ENCODE assay signal across 1 cellular context in the genomic region with DNA sequence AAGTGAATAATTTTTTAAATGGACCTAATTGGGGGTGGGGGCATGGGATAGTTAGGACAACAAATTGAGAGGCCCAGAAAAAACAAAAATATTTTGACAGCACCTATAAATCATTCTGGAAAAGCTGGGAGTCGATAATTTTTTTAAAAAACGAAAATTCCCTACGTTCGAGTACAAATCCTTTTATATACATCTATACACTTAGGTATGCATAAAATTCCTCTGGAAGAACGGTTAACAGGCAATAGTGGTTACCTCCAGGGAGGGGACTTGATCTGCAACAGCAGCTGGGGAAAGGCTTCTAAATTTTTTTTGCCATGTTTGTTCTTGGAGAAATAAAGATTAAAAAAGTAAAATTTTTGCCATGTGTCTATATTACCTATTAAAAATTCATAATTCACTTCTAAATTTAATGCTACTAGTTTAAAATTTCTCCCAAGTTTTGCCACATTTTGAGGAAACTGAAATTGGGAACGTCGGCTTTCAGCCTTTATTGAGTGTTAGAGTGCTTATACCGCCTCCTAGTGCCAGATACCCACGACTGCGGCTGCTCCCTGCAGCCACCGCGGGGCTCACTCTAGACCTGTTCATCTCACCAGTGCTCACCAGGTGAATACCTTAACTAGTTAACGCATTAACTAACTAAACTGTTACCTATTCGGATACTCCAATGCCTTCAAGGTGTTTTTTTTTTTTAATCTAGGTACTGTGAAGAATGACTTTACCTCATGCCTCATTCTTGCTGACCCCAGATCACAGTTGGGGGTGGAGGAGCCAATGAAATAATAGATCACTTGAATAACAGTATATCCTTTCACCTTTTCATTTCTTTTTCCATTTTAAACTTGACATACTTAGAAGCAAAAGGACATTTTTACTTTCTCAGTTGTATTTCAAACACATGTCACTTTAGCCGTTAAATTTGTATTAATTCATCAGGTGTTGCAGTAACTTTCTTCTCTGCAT.
TF ChIP-seq lines count a peak whose summit lies in the region.

No MANE protein-coding gene starts in this region.

TF ChIP-seq in GM23338, 12 proteins besides CTCF, POLR2A, EP300 and RAD21 (continued from another document):
- TF ChIP-seq, protein P1, sequence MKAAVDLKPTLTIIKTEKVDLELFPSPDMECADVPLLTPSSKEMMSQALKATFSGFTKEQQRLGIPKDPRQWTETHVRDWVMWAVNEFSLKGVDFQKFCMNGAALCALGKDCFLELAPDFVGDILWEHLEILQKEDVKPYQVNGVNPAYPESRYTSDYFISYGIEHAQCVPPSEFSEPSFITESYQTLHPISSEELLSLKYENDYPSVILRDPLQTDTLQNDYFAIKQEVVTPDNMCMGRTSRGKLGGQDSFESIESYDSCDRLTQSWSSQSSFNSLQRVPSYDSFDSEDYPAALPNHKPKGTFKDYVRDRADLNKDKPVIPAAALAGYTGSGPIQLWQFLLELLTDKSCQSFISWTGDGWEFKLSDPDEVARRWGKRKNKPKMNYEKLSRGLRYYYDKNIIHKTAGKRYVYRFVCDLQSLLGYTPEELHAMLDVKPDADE (IDR thresholded peaks at IDR 0.05): no peak
- TF ChIP-seq POLR2AphosphoS5 (IDR thresholded peaks at IDR 0.05; ENCODE audit: low read depth) (no peak), CREB1 (CRISPR knock-in tag; IDR thresholded peaks at IDR 0.05; ENCODE audit: low read depth) (no peak), NANOG (IDR thresholded peaks at IDR 0.05; ENCODE audit: borderline replicate concordance) (no peak), EZH2 (IDR thresholded peaks at IDR 0.05; ENCODE audit: low read depth, unreplicated experiment) (no peak), JUNB (IDR thresholded peaks at IDR 0.05; ENCODE audit: unreplicated experiment) (no peak), STAT1 (IDR thresholded peaks at IDR 0.05; ENCODE audit: unreplicated experiment) (no peak)
- TF ChIP-seq, protein P2, sequence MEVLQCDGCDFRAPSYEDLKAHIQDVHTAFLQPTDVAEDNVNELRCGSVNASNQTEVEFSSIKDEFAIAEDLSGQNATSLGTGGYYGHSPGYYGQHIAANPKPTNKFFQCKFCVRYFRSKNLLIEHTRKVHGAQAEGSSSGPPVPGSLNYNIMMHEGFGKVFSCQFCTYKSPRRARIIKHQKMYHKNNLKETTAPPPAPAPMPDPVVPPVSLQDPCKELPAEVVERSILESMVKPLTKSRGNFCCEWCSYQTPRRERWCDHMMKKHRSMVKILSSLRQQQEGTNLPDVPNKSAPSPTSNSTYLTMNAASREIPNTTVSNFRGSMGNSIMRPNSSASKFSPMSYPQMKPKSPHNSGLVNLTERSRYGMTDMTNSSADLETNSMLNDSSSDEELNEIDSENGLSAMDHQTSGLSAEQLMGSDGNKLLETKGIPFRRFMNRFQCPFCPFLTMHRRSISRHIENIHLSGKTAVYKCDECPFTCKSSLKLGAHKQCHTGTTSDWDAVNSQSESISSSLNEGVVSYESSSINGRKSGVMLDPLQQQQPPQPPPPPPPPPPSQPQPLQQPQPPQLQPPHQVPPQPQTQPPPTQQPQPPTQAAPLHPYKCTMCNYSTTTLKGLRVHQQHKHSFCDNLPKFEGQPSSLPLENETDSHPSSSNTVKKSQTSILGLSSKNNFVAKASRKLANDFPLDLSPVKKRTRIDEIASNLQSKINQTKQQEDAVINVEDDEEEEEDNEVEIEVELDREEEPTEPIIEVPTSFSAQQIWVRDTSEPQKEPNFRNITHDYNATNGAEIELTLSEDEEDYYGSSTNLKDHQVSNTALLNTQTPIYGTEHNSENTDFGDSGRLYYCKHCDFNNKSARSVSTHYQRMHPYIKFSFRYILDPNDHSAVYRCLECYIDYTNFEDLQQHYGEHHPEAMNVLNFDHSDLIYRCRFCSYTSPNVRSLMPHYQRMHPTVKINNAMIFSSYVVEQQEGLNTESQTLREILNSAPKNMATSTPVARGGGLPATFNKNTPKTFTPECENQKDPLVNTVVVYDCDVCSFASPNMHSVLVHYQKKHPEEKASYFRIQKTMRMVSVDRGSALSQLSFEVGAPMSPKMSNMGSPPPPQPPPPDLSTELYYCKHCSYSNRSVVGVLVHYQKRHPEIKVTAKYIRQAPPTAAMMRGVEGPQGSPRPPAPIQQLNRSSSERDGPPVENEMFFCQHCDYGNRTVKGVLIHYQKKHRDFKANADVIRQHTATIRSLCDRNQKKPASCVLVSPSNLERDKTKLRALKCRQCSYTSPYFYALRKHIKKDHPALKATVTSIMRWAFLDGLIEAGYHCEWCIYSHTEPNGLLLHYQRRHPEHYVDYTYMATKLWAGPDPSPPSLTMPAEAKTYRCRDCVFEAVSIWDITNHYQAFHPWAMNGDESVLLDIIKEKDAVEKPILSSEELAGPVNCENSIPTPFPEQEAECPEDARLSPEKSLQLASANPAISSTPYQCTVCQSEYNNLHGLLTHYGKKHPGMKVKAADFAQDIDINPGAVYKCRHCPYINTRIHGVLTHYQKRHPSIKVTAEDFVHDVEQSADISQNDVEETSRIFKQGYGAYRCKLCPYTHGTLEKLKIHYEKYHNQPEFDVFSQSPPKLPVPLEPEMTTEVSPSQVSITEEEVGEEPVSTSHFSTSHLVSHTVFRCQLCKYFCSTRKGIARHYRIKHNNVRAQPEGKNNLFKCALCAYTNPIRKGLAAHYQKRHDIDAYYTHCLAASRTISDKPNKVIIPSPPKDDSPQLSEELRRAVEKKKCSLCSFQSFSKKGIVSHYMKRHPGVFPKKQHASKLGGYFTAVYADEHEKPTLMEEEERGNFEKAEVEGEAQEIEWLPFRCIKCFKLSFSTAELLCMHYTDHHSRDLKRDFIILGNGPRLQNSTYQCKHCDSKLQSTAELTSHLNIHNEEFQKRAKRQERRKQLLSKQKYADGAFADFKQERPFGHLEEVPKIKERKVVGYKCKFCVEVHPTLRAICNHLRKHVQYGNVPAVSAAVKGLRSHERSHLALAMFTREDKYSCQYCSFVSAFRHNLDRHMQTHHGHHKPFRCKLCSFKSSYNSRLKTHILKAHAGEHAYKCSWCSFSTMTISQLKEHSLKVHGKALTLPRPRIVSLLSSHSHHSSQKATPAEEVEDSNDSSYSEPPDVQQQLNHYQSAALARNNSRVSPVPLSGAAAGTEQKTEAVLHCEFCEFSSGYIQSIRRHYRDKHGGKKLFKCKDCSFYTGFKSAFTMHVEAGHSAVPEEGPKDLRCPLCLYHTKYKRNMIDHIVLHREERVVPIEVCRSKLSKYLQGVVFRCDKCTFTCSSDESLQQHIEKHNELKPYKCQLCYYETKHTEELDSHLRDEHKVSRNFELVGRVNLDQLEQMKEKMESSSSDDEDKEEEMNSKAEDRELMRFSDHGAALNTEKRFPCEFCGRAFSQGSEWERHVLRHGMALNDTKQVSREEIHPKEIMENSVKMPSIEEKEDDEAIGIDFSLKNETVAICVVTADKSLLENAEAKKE (CRISPR knock-in tag; IDR thresholded peaks at IDR 0.05): no peak
- TF ChIP-seq, protein P3, sequence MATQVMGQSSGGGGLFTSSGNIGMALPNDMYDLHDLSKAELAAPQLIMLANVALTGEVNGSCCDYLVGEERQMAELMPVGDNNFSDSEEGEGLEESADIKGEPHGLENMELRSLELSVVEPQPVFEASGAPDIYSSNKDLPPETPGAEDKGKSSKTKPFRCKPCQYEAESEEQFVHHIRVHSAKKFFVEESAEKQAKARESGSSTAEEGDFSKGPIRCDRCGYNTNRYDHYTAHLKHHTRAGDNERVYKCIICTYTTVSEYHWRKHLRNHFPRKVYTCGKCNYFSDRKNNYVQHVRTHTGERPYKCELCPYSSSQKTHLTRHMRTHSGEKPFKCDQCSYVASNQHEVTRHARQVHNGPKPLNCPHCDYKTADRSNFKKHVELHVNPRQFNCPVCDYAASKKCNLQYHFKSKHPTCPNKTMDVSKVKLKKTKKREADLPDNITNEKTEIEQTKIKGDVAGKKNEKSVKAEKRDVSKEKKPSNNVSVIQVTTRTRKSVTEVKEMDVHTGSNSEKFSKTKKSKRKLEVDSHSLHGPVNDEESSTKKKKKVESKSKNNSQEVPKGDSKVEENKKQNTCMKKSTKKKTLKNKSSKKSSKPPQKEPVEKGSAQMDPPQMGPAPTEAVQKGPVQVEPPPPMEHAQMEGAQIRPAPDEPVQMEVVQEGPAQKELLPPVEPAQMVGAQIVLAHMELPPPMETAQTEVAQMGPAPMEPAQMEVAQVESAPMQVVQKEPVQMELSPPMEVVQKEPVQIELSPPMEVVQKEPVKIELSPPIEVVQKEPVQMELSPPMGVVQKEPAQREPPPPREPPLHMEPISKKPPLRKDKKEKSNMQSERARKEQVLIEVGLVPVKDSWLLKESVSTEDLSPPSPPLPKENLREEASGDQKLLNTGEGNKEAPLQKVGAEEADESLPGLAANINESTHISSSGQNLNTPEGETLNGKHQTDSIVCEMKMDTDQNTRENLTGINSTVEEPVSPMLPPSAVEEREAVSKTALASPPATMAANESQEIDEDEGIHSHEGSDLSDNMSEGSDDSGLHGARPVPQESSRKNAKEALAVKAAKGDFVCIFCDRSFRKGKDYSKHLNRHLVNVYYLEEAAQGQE (IDR thresholded peaks at IDR 0.05; ENCODE audit: unreplicated experiment): no peak
